ENCODE assay signal across 2 cellular contexts in the genomic region with DNA sequence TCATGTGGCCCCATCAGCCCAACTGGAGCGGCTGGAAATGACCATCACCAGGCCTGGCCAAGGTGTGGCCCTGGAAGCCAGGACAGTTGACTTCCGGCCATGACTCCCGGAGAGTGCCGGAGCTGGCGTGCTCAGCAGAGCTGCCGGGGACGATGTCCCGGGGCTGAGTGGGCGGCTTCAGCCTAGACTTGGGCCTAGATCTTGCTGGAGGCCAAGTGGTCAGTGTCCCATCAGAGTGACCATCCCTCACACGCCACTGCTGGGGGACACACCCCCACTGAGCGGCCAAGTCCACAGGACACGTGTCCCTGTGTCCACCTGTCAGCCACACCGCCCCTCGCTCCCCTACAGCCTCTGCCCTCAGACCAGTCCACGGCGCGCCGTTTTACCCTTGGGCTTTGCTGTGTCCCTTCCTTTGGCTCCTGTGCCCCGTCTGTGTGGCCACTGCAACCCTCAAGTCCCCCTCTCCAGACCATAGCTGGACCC.
TF ChIP-seq lines count a peak whose summit lies in the region.

No MANE protein-coding gene starts in this region.

TF ChIP-seq in A549, 52 proteins besides CTCF, POLR2A, EP300 and RAD21:
- TF ChIP-seq CBX8 (IDR thresholded peaks at IDR 0.05) (no peak), JUN (IDR thresholded peaks at IDR 0.05) (no peak), HOXB5 (CRISPR knock-in tag; IDR thresholded peaks at IDR 0.05) (no peak), HEYL (CRISPR knock-in tag; IDR thresholded peaks at IDR 0.05) (no peak), RCOR1 (IDR thresholded peaks at IDR 0.05; ENCODE audit: low read depth, low read length) (no peak), CHD2 (IDR thresholded peaks at IDR 0.05; ENCODE audit: low read length, partially characterized antibody) (no peak), GATA3 (IDR thresholded peaks at IDR 0.05; ENCODE audit: borderline replicate concordance) (no peak)

TF ChIP-seq in H1, 55 proteins besides CTCF, POLR2A, EP300 and RAD21:
- TF ChIP-seq EGR1 (IDR thresholded peaks at IDR 0.05; ENCODE audit: borderline replicate concordance, low read depth, low read length): no peak
- no peak for TF ChIP-seq JUND (IDR thresholded peaks at IDR 0.05; ENCODE audit: low read length)
- no peak for TF ChIP-seq KDM1A (IDR thresholded peaks at IDR 0.05; ENCODE audit: borderline replicate concordance, low read length)
- TF ChIP-seq ZNF274 (IDR thresholded peaks at IDR 0.05; ENCODE audit: borderline replicate concordance, extremely low read depth, low read length): no peak
- TF ChIP-seq RFX5 (IDR thresholded peaks at IDR 0.05; ENCODE audit: borderline replicate concordance, low read depth, low read length): no peak
- TF ChIP-seq HDAC2 (IDR thresholded peaks at IDR 0.05; ENCODE audit: borderline replicate concordance in 1 of 2, low read depth in 2 of 2, low read length in 2 of 2): no peak
- TF ChIP-seq POLR2AphosphoS5 (IDR thresholded peaks at IDR 0.05; ENCODE audit: low read depth, low read length): no peak
- TF ChIP-seq MAFK (IDR thresholded peaks at IDR 0.05; ENCODE audit: low read depth, low read length): no peak
- no peak for TF ChIP-seq EZH2 (IDR thresholded peaks at IDR 0.05; ENCODE audit: low read depth, low read length, severe bottlenecking)
- TF ChIP-seq KDM4A (IDR thresholded peaks at IDR 0.05; ENCODE audit: low read depth, low read length, severe bottlenecking): no peak
- no peak for TF ChIP-seq CTBP2 (IDR thresholded peaks at IDR 0.05; ENCODE audit: borderline replicate concordance, insufficient read depth, insufficient read length, low read length)
- no peak for TF ChIP-seq KDM5A (IDR thresholded peaks at IDR 0.05; ENCODE audit: low read length)
- TF ChIP-seq, protein P1, sequence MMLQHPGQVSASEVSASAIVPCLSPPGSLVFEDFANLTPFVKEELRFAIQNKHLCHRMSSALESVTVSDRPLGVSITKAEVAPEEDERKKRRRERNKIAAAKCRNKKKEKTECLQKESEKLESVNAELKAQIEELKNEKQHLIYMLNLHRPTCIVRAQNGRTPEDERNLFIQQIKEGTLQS (IDR thresholded peaks at IDR 0.05; ENCODE audit: insufficient read depth, low read depth, low read length): no peak
- TF ChIP-seq RXRA (IDR thresholded peaks at IDR 0.05; ENCODE audit: insufficient read depth, low read depth, low read length): no peak
- no peak for TF ChIP-seq TAF1 (IDR thresholded peaks at IDR 0.05; ENCODE audit: low read depth, low read length)
- no peak for TF ChIP-seq SP4 (IDR thresholded peaks at IDR 0.05; ENCODE audit: low read length)
- TF ChIP-seq RBBP5 (IDR thresholded peaks at IDR 0.05; ENCODE audit: borderline replicate concordance, low read depth, low read length): no peak
